ENCODE assay signal across 36 cellular contexts in the genomic region with DNA sequence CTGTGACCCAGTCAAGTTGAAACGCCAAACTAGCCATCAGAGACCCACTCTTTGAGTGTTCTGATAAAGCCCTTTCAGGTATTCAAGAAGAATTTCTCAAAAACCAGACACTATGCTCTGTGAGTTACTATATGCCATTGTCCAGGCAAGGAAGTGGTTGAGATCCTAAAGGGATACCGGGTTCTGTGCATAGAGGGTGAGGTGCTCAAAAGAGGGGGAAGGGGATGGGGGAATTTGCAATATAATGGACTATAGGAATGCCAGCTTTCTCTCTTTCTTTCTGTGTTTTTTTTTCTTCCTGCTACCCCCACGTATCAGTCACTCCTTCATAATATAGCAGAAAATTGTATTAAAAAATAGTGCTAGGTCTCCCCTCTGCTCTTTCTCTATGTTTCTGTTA.
"Had no signal": no experiment of that assay in that cellular context is flagged by ENCODE, and none has a peak within 500 bp of the region (broad histone marks: within the 10 kb centered on the region; RNA-seq: fewer than 3 reads in every experiment).

No MANE protein-coding gene starts in this region.

- H3K36me3 ChIP-seq: ascending aorta, cardiac muscle cell had no signal

- H3K4me1 Mint-ChIP-seq: activated CD4-positive, alpha-beta memory T cell treated with anti-CD3 and anti-CD28 coated beads, Interleukin-2, amount 10 ng/mL, durations not matched to agents 7 days and 5 days; activated CD4-positive, alpha-beta T cell treated with anti-CD3 and anti-CD28 coated beads for 36 hours; activated CD4-positive, alpha-beta T cell treated with anti-CD3 and anti-CD28 coated beads, Interleukin-2, amount 10 ng/mL, durations not matched to agents 7 days and 5 days; activated naive CD4-positive, alpha-beta T cell treated with anti-CD3 and anti-CD28 coated beads, Interleukin-2, amount 10 ng/mL, durations not matched to agents 7 days and 5 days; activated naive CD4-positive, alpha-beta T cell treated with anti-CD3 and anti-CD28 coated beads, Interleukin-2, amount 50 U/mL, for 24 hours; activated naive CD8-positive, alpha-beta T cell treated with anti-CD3 and anti-CD28 coated beads, Interleukin-2, amount 10 ng/mL, durations not matched to agents 7 days and 5 days; activated naive CD8-positive, alpha-beta T cell treated with anti-CD3 and anti-CD28 coated beads, Interleukin-2, amount 50 U/mL, for 24 hours; activated T-helper 17 cell treated with anti-CD3 and anti-CD28 coated beads, Interleukin-2, amount 50 U/mL, for 72 hours; central memory CD8-positive, alpha-beta T cell had no signal

- H3K9me3 ChIP-seq: ascending aorta had no signal

- H3K9me3 Mint-ChIP-seq: activated naive CD4-positive, alpha-beta T cell treated with anti-CD3 and anti-CD28 coated beads, Interleukin-2, amount 50 U/mL, for 24 hours; activated naive CD8-positive, alpha-beta T cell treated with anti-CD3 and anti-CD28 coated beads, Interleukin-2, amount 10 ng/mL, durations not matched to agents 7 days and 5 days had no signal

- H3K4me1 ChIP-seq: ascending aorta had no signal

- ATAC-seq: activated CD4-positive, alpha-beta T cell treated with anti-CD3 and anti-CD28 coated beads for 36 hours; activated CD4-positive, CD25-positive, alpha-beta regulatory T cell treated with anti-CD3 and anti-CD28 coated beads, Interleukin-2, amount 50 U/mL, for 24 hours; activated naive CD8-positive, alpha-beta T cell treated with anti-CD3 and anti-CD28 coated beads, Interleukin-2, amount 50 U/mL, for 24 hours; activated T-cell treated with anti-CD3 and anti-CD28 coated beads, Interleukin-2, amount 50 U/mL, for 4 hours; activated T-cell treated with anti-CD3 and anti-CD28 coated beads, Interleukin-2, amount 50 U/mL, for 72 hours; activated T-helper 17 cell treated with anti-CD3 and anti-CD28 coated beads, Interleukin-2, amount 50 U/mL, for 72 hours had no signal

- DNase-seq: activated CD4-positive, alpha-beta memory T cell treated with anti-CD3 and anti-CD28 coated beads, Interleukin-2, amount 10 ng/mL, durations not matched to agents 7 days and 5 days; activated CD4-positive, alpha-beta T cell treated with anti-CD3 and anti-CD28 coated beads for 1 hour; activated CD4-positive, alpha-beta T cell treated with anti-CD3 and anti-CD28 coated beads for 36 hours; activated CD4-positive, alpha-beta T cell treated with anti-CD3 and anti-CD28 coated beads for 48 hours; activated CD4-positive, alpha-beta T cell treated with anti-CD3 and anti-CD28 coated beads, Interleukin-2, amount 10 ng/mL, durations not matched to agents 7 days and 5 days; activated CD4-positive, alpha-beta T cell treated with anti-CD3 and anti-CD28 coated beads, Interleukin-2, amount 50 U/mL, for 48 hours; activated CD4-positive, CD25-positive, alpha-beta regulatory T cell; activated CD8-positive, alpha-beta memory T cell treated with anti-CD3 and anti-CD28 coated beads, Interleukin-2, amount 50 U/mL, for 4 hours; activated effector memory CD4-positive, alpha-beta T cell treated with anti-CD3 and anti-CD28 coated beads, Interleukin-2, amount 50 U/mL, for 16 hours; activated gamma-delta T cell treated with Interleukin-2 at 50 U/mL for 16 hours; activated naive CD4-positive, alpha-beta T cell treated with anti-CD3 and anti-CD28 coated beads, Interleukin-2, amount 10 ng/mL, durations not matched to agents 7 days and 5 days; activated naive CD4-positive, alpha-beta T cell treated with Interleukin-2 at 50 U/mL for 16 hours; activated naive CD8-positive, alpha-beta T cell treated with anti-CD3 and anti-CD28 coated beads, Interleukin-2, amount 10 ng/mL, durations not matched to agents 7 days and 5 days; activated naive CD8-positive, alpha-beta T cell treated with anti-CD3 and anti-CD28 coated beads, Interleukin-2, amount 50 U/mL, for 24 hours; activated T-cell treated with anti-CD3 and anti-CD28 coated beads for 4 hours; activated T-cell treated with anti-CD3 and anti-CD28 coated beads, Interleukin-2, amount 50 U/mL, for 1 hour; activated T-cell treated with anti-CD3 and anti-CD28 coated beads, Interleukin-2, amount 50 U/mL, for 4 hours; activated T-cell treated with anti-CD3 and anti-CD28 coated beads, Interleukin-2, amount 50 U/mL, for 72 hours; amygdala; anterior cingulate cortex; caudate nucleus; cerebellar nuclear complex; T-helper 1 cell; T-helper 2 cell; T-helper 9 cell had no signal

- H3K4me3 Mint-ChIP-seq: activated CD4-positive, alpha-beta memory T cell treated with anti-CD3 and anti-CD28 coated beads, Interleukin-2, amount 10 ng/mL, durations not matched to agents 7 days and 5 days; activated CD4-positive, alpha-beta T cell treated with anti-CD3 and anti-CD28 coated beads for 36 hours; activated CD4-positive, alpha-beta T cell treated with anti-CD3 and anti-CD28 coated beads, Interleukin-2, amount 10 ng/mL, durations not matched to agents 7 days and 5 days; activated naive CD4-positive, alpha-beta T cell treated with anti-CD3 and anti-CD28 coated beads, Interleukin-2, amount 10 ng/mL, durations not matched to agents 7 days and 5 days; activated naive CD4-positive, alpha-beta T cell treated with anti-CD3 and anti-CD28 coated beads, Interleukin-2, amount 50 U/mL, for 24 hours; activated naive CD8-positive, alpha-beta T cell; activated naive CD8-positive, alpha-beta T cell treated with anti-CD3 and anti-CD28 coated beads, Interleukin-2, amount 10 ng/mL, durations not matched to agents 7 days and 5 days; activated naive CD8-positive, alpha-beta T cell treated with anti-CD3 and anti-CD28 coated beads, Interleukin-2, amount 50 U/mL, for 24 hours; activated T-cell treated with anti-CD3 and anti-CD28 coated beads, Interleukin-2, amount 50 U/mL, for 4 hours; activated T-cell treated with anti-CD3 and anti-CD28 coated beads, Interleukin-2, amount 50 U/mL, for 72 hours; activated T-helper 1 cell treated with anti-CD3 and anti-CD28 coated beads, Interleukin-12 subunit alpha, Interleukin-12 subunit beta, Interleukin-2, Interleukin-4 antibody, amounts not matched to agents 30 ng/mL and 10 ng/mL and 1 ng/mL, durations not matched to agents 14 hours and 24 hours and 36 hours; activated T-helper 17 cell treated with anti-CD3 and anti-CD28 coated beads, Interleukin-2, amount 50 U/mL, for 72 hours; brain; central memory CD8-positive, alpha-beta T cell; T-helper 1 cell treated with Interleukin-12 subunit alpha and Interleukin-12 subunit beta and Interleukin-4 antibody, amounts not matched to agents 30 μg/mL and 1 μg/mL, for 36 hours; T-helper 2 cell treated with Interferon-gamma antibody and Interleukin-4, amounts not matched to agents 5 μg/mL and 100 μg/mL, for 36 hours had no signal

- H3K27me3 Mint-ChIP-seq: activated CD4-positive, alpha-beta memory T cell treated with anti-CD3 and anti-CD28 coated beads, Interleukin-2, amount 10 ng/mL, durations not matched to agents 7 days and 5 days; activated CD4-positive, alpha-beta T cell treated with anti-CD3 and anti-CD28 coated beads for 36 hours; activated CD4-positive, alpha-beta T cell treated with anti-CD3 and anti-CD28 coated beads, Interleukin-2, amount 10 ng/mL, durations not matched to agents 7 days and 5 days; activated naive CD4-positive, alpha-beta T cell treated with anti-CD3 and anti-CD28 coated beads, Interleukin-2, amount 10 ng/mL, durations not matched to agents 7 days and 5 days; activated naive CD4-positive, alpha-beta T cell treated with anti-CD3 and anti-CD28 coated beads, Interleukin-2, amount 50 U/mL, for 24 hours; activated naive CD8-positive, alpha-beta T cell; activated naive CD8-positive, alpha-beta T cell treated with anti-CD3 and anti-CD28 coated beads, Interleukin-2, amount 10 ng/mL, durations not matched to agents 7 days and 5 days; activated naive CD8-positive, alpha-beta T cell treated with anti-CD3 and anti-CD28 coated beads, Interleukin-2, amount 50 U/mL, for 24 hours; activated T-helper 17 cell treated with anti-CD3 and anti-CD28 coated beads, Interleukin-2, amount 50 U/mL, for 72 hours; central memory CD8-positive, alpha-beta T cell had no signal

- H3K36me3 Mint-ChIP-seq: activated naive CD4-positive, alpha-beta T cell treated with anti-CD3 and anti-CD28 coated beads, Interleukin-2, amount 10 ng/mL, durations not matched to agents 7 days and 5 days; activated naive CD4-positive, alpha-beta T cell treated with anti-CD3 and anti-CD28 coated beads, Interleukin-2, amount 50 U/mL, for 24 hours; activated naive CD8-positive, alpha-beta T cell; activated naive CD8-positive, alpha-beta T cell treated with anti-CD3 and anti-CD28 coated beads, Interleukin-2, amount 10 ng/mL, durations not matched to agents 7 days and 5 days; brain had no signal

- H3K27ac ChIP-seq: ascending aorta, cardiac muscle cell had no signal

- H3K27me3 ChIP-seq: ascending aorta, cardiac muscle cell had no signal

- H3K4me3 ChIP-seq: ascending aorta, cardiac muscle cell had no signal

- H3K27ac Mint-ChIP-seq: activated CD4-positive, alpha-beta memory T cell treated with anti-CD3 and anti-CD28 coated beads, Interleukin-2, amount 10 ng/mL, durations not matched to agents 7 days and 5 days; activated CD4-positive, alpha-beta T cell treated with anti-CD3 and anti-CD28 coated beads for 36 hours; activated CD4-positive, alpha-beta T cell treated with anti-CD3 and anti-CD28 coated beads, Interleukin-2, amount 10 ng/mL, durations not matched to agents 7 days and 5 days; activated naive CD4-positive, alpha-beta T cell treated with anti-CD3 and anti-CD28 coated beads, Interleukin-2, amount 10 ng/mL, durations not matched to agents 7 days and 5 days; activated naive CD4-positive, alpha-beta T cell treated with anti-CD3 and anti-CD28 coated beads, Interleukin-2, amount 50 U/mL, for 24 hours; activated naive CD8-positive, alpha-beta T cell; activated naive CD8-positive, alpha-beta T cell treated with anti-CD3 and anti-CD28 coated beads, Interleukin-2, amount 10 ng/mL, durations not matched to agents 7 days and 5 days; activated naive CD8-positive, alpha-beta T cell treated with anti-CD3 and anti-CD28 coated beads, Interleukin-2, amount 50 U/mL, for 24 hours; activated T-cell treated with anti-CD3 and anti-CD28 coated beads, Interleukin-2, amount 50 U/mL, for 72 hours; activated T-helper 1 cell treated with anti-CD3 and anti-CD28 coated beads, Interleukin-12 subunit alpha, Interleukin-12 subunit beta, Interleukin-2, Interleukin-4 antibody, amounts not matched to agents 30 ng/mL and 10 ng/mL and 1 ng/mL, durations not matched to agents 14 hours and 24 hours and 36 hours; activated T-helper 17 cell treated with anti-CD3 and anti-CD28 coated beads, Interleukin-2, amount 50 U/mL, for 72 hours; brain; T-helper 1 cell treated with Interleukin-12 subunit alpha and Interleukin-12 subunit beta and Interleukin-4 antibody, amounts not matched to agents 30 μg/mL and 1 μg/mL, for 36 hours; T-helper 2 cell treated with Interferon-gamma antibody and Interleukin-4, amounts not matched to agents 5 μg/mL and 100 μg/mL, for 36 hours had no signal
